Comparison of ENCODE assay signal across 17 cellular contexts in the genomic region with DNA sequence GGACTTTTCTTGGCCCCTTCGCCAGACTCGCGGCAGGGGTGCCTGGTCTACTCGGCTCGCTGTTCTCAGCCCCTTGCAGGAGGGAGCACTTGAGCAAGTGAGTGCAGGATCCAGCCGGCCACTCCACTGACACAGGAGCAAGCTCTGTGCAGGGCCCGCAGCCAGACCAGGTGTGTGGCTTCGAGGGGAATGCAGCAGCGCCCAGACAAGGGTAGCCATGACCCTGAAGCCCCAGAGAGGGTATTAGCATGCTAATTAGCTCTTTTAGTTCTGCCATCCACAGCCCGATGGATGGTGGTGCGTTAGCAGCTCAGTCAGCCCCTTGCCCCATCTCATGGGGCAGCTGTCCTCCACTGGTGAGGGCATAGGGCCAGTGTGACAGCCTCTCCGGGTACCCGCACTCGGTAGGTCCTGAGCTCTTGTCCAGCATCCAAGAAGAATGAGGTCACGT.
DNase-seq lines count a peak whose midpoint lies in the region; ATAC-seq and TF ChIP-seq lines count a peak whose summit lies in the region.
"Had no signal": no experiment of that assay in that cellular context is flagged by ENCODE, and none has a peak within 500 bp of the region (broad histone marks: within the 10 kb centered on the region; RNA-seq: fewer than 3 reads in every experiment).

No MANE protein-coding gene starts in this region.

- H3K36me3 Mint-ChIP-seq in endodermal cell (ENCODE audit: low read depth): peaks cover 5% of the 10 kb centered on the region
- no peaks in the 10 kb centered on the region for H3K36me3 Mint-ChIP-seq in osteocyte (ENCODE audit: unreplicated experiment)

- H3F3A ChIP-seq in PC-3 (ENCODE audit: low read length, unreplicated experiment): no peaks in the 10 kb centered on the region

- POLR2A ChIA-PET in PC-3 (lab: Charles Lee; ENCODE audit: unreplicated experiment): no interaction called here

- H3K27me3 Mint-ChIP-seq in endodermal cell (ENCODE audit: insufficient read depth): peaks cover 17% of the 10 kb centered on the region
- H3K27me3 Mint-ChIP-seq in osteocyte (ENCODE audit: unreplicated experiment): no peaks in the 10 kb centered on the region

- TF ChIP-seq CTCF in PC-3 (conservative IDR thresholded peaks at IDR 0.05; ENCODE audit: low read depth, low read length) (no peak), endodermal cell (conservative IDR thresholded peaks at IDR 0.05) (no peak), osteocyte (IDR thresholded peaks at IDR 0.05) (no peak)

- H3K27me3 ChIP-seq in BLaER1 (no peaks in the 10 kb centered on the region), PC-3 (ENCODE audit: low read length) (no peaks in the 10 kb centered on the region), endodermal cell (ENCODE audit: control insufficient read depth, insufficient read depth, low read length, poor library complexity, severe bottlenecking) (no peaks in the 10 kb centered on the region)
- H3K27me3 ChIP-seq: transverse colon had no signal

- H3K4me2 ChIP-seq in BLaER1: peak overlapping the region; percentile 48; the same call in 1 of the 2 replicates
- peak overlapping the region; percentile 7 for H3K4me2 ChIP-seq in PC-3 (ENCODE audit: low read length)
- H3K4me2 ChIP-seq: KMS-11 had no signal

- ATAC-seq in PC-3 (no peak), GM19328 (IDR thresholded peaks at IDR 0.05; ENCODE audit: unreplicated experiment) (no peak)

- H3K9me3 Mint-ChIP-seq in endodermal cell: peaks cover 34% of the 10 kb centered on the region
- H3K9me3 Mint-ChIP-seq in osteocyte (ENCODE audit: unreplicated experiment): peaks cover 13% of the 10 kb centered on the region

- DNase-seq in PC-3: no peak
- peak; percentile 33 for DNase-seq in endodermal cell
- DNase-seq in osteocyte (ENCODE audit: extremely low spot score, unreplicated experiment): peak; percentile 70
- DNase-seq in stimulated activated naive CD4-positive, alpha-beta T cell treated with Interleukin-2 at 50 U/mL for 16 hours (lab: John Stamatoyannopoulos, UW): no peak
- no peak for DNase-seq in NCI-H1092 (lab: John Stamatoyannopoulos, UW)
- no peak for DNase-seq in NCI-H2081 treated with DMSO at 0.1 percent for 48 hours (lab: John Stamatoyannopoulos, UW)
- DNase-seq: activated naive CD4-positive, alpha-beta T cell treated with anti-CD3 and anti-CD28 coated beads for 36 hours; effector memory CD4-positive, alpha-beta T cell; foreskin melanocyte; midbrain; NCI-H1436; NCI-H446 treated with DMSO at 0.1 percent for 48 hours; SW 1271 had no signal

- H3K27ac Mint-ChIP-seq in endodermal cell (no peak overlapping the region), osteocyte (ENCODE audit: unreplicated experiment) (no peak overlapping the region)
- H3K27ac Mint-ChIP-seq: activated naive CD4-positive, alpha-beta T cell treated with anti-CD3 and anti-CD28 coated beads for 36 hours had no signal

- H3K4me1 Mint-ChIP-seq in endodermal cell: peaks cover 25% of the 10 kb centered on the region
- peaks cover 29% of the 10 kb centered on the region for H3K4me1 Mint-ChIP-seq in osteocyte (ENCODE audit: unreplicated experiment)

- intact Hi-C loops in PC-3 (cut with micrococcal nuclease): no loop called here

- peaks cover 32% of the 10 kb centered on the region for H3K4me1 ChIP-seq in BLaER1
- peaks cover 31% of the 10 kb centered on the region for H3K4me1 ChIP-seq in PC-3 (ENCODE audit: insufficient read depth, low read length)
- H3K4me1 ChIP-seq in endodermal cell (ENCODE audit: control insufficient read depth, insufficient read depth, low read length): peaks cover 5% of the 10 kb centered on the region
- H3K4me1 ChIP-seq: transverse colon had no signal

- CTCF ChIA-PET in PC-3 (lab: Charles Lee): no interaction called here

- H3K9me2 ChIP-seq in PC-3 (replicated peaks; ENCODE audit: low read length): no peaks in the 10 kb centered on the region

- no peak overlapping the region for H3K9ac ChIP-seq in BLaER1
- no peak overlapping the region for H3K9ac ChIP-seq in PC-3 (ENCODE audit: low read length)
- no peak overlapping the region for H3K9ac ChIP-seq in endodermal cell (ENCODE audit: extremely low read depth, low read length, poor library complexity, severe bottlenecking)
- H3K9ac ChIP-seq: KMS-11 had no signal

- no TSS peak for BruUV-seq in PC-3 (replicated peaks; lab: Mats Ljungman, UMichigan)

- H4K20me1 ChIP-seq in BLaER1 (no peaks in the 10 kb centered on the region), PC-3 (ENCODE audit: low read length) (no peaks in the 10 kb centered on the region)

- H2AFZ ChIP-seq in PC-3 (ENCODE audit: low read length): no peak overlapping the region

- H3K9me3 ChIP-seq in BLaER1: peaks cover 43% of the 10 kb centered on the region
- H3K9me3 ChIP-seq in PC-3 (ENCODE audit: low read length): no peaks in the 10 kb centered on the region
- H3K9me3 ChIP-seq in endodermal cell (ENCODE audit: control insufficient read depth, low read length): peaks cover 26% of the 10 kb centered on the region
- H3K9me3 ChIP-seq: transverse colon had no signal

- no peaks in the 10 kb centered on the region for H3K79me2 ChIP-seq in PC-3 (ENCODE audit: low read length)

- H3K4me3 Mint-ChIP-seq in endodermal cell: no peak overlapping the region
- no peak overlapping the region for H3K4me3 Mint-ChIP-seq in osteocyte (ENCODE audit: unreplicated experiment)
- H3K4me3 Mint-ChIP-seq: activated naive CD4-positive, alpha-beta T cell treated with anti-CD3 and anti-CD28 coated beads for 36 hours had no signal

- H3K27ac ChIP-seq in BLaER1 (no peak overlapping the region), PC-3 (ENCODE audit: low read length) (peak overlapping the region; percentile 45), endodermal cell (ENCODE audit: low read depth, low read length) (no peak overlapping the region)
- H3K27ac ChIP-seq: KMS-11, transverse colon had no signal

- H3K36me3 ChIP-seq in BLaER1: no peaks in the 10 kb centered on the region
- no peaks in the 10 kb centered on the region for H3K36me3 ChIP-seq in PC-3 (ENCODE audit: low read depth, low read length)
- no peaks in the 10 kb centered on the region for H3K36me3 ChIP-seq in endodermal cell (ENCODE audit: control insufficient read depth, insufficient read depth, low read length)
- H3K36me3 ChIP-seq: transverse colon had no signal

- H3K4me3 ChIP-seq in BLaER1 (no peak overlapping the region), PC-3 (ENCODE audit: low read length) (no peak overlapping the region), endodermal cell (ENCODE audit: low read length) (no peak overlapping the region)
- H3K4me3 ChIP-seq: transverse colon had no signal

- WGBS in endodermal cell (ENCODE audit: insufficient coverage in 1 of 2, insufficient read length in 1 of 2), 2 experiments: 92 to 96% methylated on average over 11 to 15 of the region's 15 CpGs

Comparison
In these comparisons a context has a peak if more than half of its experiments do, and no peak if none do; other contexts are left out.
1. DNase-seq: peak in endodermal cell (single experiment) and osteocyte (single experiment); none in PC-3 (single experiment), stimulated activated naive CD4-positive, alpha-beta T cell treated with Interleukin-2 at 50 U/mL for 16 hours (single experiment), NCI-H1092 (single experiment) and NCI-H2081 treated with DMSO at 0.1 percent for 48 hours (single experiment).